In the genomic region with DNA sequence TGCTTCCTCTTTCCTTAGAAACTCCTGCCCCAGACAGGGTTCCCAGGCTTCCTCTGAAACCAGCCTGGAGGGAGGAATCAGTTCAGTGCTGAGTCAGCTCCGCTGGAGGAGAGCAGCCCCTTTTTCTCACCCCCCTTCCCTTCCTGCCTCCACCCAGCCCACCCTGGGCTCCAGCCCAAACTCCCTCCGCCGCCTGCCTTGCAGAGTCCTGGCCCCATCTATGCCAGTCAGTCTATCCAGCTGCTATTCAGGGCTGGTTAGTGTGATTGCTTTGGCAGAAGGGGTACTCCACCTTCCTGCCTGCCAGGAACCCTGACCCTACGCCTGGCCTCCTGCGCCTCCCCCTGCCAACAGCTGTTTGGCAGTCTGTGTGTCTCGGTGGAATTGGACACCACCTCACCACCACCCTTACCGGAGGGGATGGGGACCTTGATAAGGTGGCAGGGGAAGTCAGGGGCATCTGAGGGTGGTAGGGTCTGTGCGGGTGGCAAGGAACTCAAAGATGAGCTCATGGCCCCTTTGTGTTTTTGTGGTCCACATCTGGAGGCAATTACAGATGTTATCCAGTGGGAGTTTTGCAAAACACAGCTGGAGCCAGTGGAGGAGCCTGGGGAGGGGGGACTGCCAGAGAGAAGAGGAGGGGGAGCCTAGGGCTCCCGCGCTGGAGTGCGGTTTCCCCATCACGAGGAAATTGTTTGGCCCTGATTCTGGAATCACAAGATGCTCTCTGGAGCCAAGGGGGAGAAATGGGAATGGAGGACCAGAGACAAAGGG, we compare ENCODE assay signal across 9 cellular contexts. TPM values are rescaled to one million over a fixed set of nuclear protein-coding genes. Genes with fewer than 3 reads are reported as not detected.
DNase-seq lines count a peak whose midpoint lies in the region; ATAC-seq and TF ChIP-seq lines count a peak whose summit lies in the region.
"Had no signal": no experiment of that assay in that cellular context is flagged by ENCODE, and none has a peak within 500 bp of the region (broad histone marks: within the 10 kb centered on the region; RNA-seq: fewer than 3 reads in every experiment).

No MANE protein-coding gene starts in this region.

- H3K9ac ChIP-seq in NT2/D1 (ENCODE audit: insufficient read length, low read depth) (peak overlapping the region; percentile 3), fibroblast of lung (ENCODE audit: insufficient read depth, low read length) (peak overlapping the region; percentile 67), neural progenitor cell (no peak overlapping the region)

- H3K4me3 Mint-ChIP-seq in neural progenitor cell: peak overlapping the region; percentile 67
- H3K4me3 Mint-ChIP-seq in naive thymus-derived CD8-positive, alpha-beta T cell: no peak overlapping the region

- H3K36me3 ChIP-seq in BJ (ENCODE audit: control insufficient read depth, insufficient read depth, low read length) (peaks cover 27% of the 10 kb centered on the region), NT2/D1 (ENCODE audit: insufficient read depth, insufficient read length, low read length) (peaks cover 35% of the 10 kb centered on the region), fibroblast of lung (ENCODE audit: control insufficient read depth, insufficient read depth, low read length) (peaks cover 29% of the 10 kb centered on the region), neural progenitor cell (no peaks in the 10 kb centered on the region)

- peak overlapping the region; percentile 88 for H3K27ac Mint-ChIP-seq in neural progenitor cell
- H3K27ac Mint-ChIP-seq in naive thymus-derived CD8-positive, alpha-beta T cell: peak overlapping the region in 1 of 10 donors; percentile 40

- H3K36me3 Mint-ChIP-seq in neural progenitor cell: no peaks in the 10 kb centered on the region
- no peaks in the 10 kb centered on the region for H3K36me3 Mint-ChIP-seq in naive thymus-derived CD8-positive, alpha-beta T cell

- H3K4me3 ChIP-seq in BJ (ENCODE audit: low read depth, low read length) (no peak overlapping the region), NT2/D1 (ENCODE audit: insufficient read length, low read depth) (no peak overlapping the region), fibroblast of lung (replicated peaks in 1 of 4; ENCODE audit: control extremely low read depth in 1 of 4, insufficient read depth in 1 of 4, low read depth in 3 of 4, low read length in 4 of 4) (no peak overlapping the region), neural progenitor cell (no peak overlapping the region)
- H3K4me3 ChIP-seq: SJSA1 had no signal

- H4K20me1 ChIP-seq in fibroblast of lung (ENCODE audit: control insufficient read depth, extremely low read depth, insufficient read depth, low read length): no peaks in the 10 kb centered on the region
- H4K20me1 ChIP-seq in neural progenitor cell (ENCODE audit: low read depth): no peaks in the 10 kb centered on the region

- H3K9me3 ChIP-seq in NT2/D1 (ENCODE audit: insufficient read depth, low read length) (no peaks in the 10 kb centered on the region), fibroblast of lung (ENCODE audit: control insufficient read depth, insufficient read depth, low read depth, low read length) (no peaks in the 10 kb centered on the region), neural progenitor cell (ENCODE audit: low read depth) (no peaks in the 10 kb centered on the region)
- H3K9me3 ChIP-seq: SJSA1 had no signal

- peak overlapping the region; percentile 61 for H3K4me2 ChIP-seq in fibroblast of lung (ENCODE audit: extremely low read depth, insufficient read depth, low read length)
- H3K4me2 ChIP-seq in neural progenitor cell: no peak overlapping the region

- no peaks in the 10 kb centered on the region for H3K9me3 Mint-ChIP-seq in neural progenitor cell
- no peaks in the 10 kb centered on the region for H3K9me3 Mint-ChIP-seq in naive thymus-derived CD8-positive, alpha-beta T cell

- H3K27ac ChIP-seq in fibroblast of lung (ENCODE audit: insufficient read depth, low read length) (peak overlapping the region; percentile 100), neural progenitor cell (no peak overlapping the region)
- H3K27ac ChIP-seq: SJSA1 had no signal

- DNase-seq in BJ (ENCODE audit: low read depth): peak; percentile 82
- DNase-seq in NT2/D1 (ENCODE audit: low read depth, low spot score): no peak
- peak; percentile 89 to 99 for DNase-seq in fibroblast of lung (ENCODE audit: low read depth in 2 of 2)
- DNase-seq in neural progenitor cell (ENCODE audit: low spot score): peak; percentile 23
- no peak for DNase-seq in stimulated activated naive CD4-positive, alpha-beta T cell (lab: John Stamatoyannopoulos, UW)
- DNase-seq in naive thymus-derived CD8-positive, alpha-beta T cell: no peak
- no peak for DNase-seq in activated effector memory CD4-positive, alpha-beta T cell treated with anti-CD3 and anti-CD28 coated beads, Interleukin-2, amount 50 U/mL, for 16 hours

- POLR2A ChIA-PET in BJ (lab: Charles Lee): interaction anchor here (1.6 kb wide), 1 partner anchor 11 kb away, joined by 8 read pairs; no protein-coding TSS in a partner anchor
- POLR2A ChIA-PET in naive thymus-derived CD8-positive, alpha-beta T cell (lab: Charles Lee): interaction anchor here (0.6 to 5.0 kb wide), 5 partner anchors 18 to 280 kb away, joined by 3 to 30 read pairs (median 3); no protein-coding TSS in a partner anchor

- TF ChIP-seq CTCF in BJ (IDR thresholded peaks at IDR 0.05; ENCODE audit: insufficient read depth, low read depth, low read length) (no peak), fibroblast of lung (conservative IDR thresholded peaks at IDR 0.05 in 1 of 2, IDR thresholded peaks at IDR 0.05 in 1 of 2; ENCODE audit: low read depth in 1 of 2, low read length in 2 of 2) (no peak), neural progenitor cell (IDR thresholded peaks at IDR 0.05) (no peak)

- H3K79me2 ChIP-seq in fibroblast of lung (ENCODE audit: control insufficient read depth, insufficient read depth, low read length) (peaks cover 26% of the 10 kb centered on the region), neural progenitor cell (ENCODE audit: low read depth) (no peaks in the 10 kb centered on the region)

- ATAC-seq in naive thymus-derived CD8-positive, alpha-beta T cell: no peak
- no peak for ATAC-seq in GM21423 (IDR thresholded peaks at IDR 0.05; ENCODE audit: unreplicated experiment)

- H2AFZ ChIP-seq in fibroblast of lung (ENCODE audit: low read length): no peak overlapping the region
- peak overlapping the region; percentile 63 for H2AFZ ChIP-seq in neural progenitor cell (replicated peaks)

- peaks cover 3% of the 10 kb centered on the region for H3F3A ChIP-seq in neural progenitor cell (ENCODE audit: low read depth)

- peaks cover 23% of the 10 kb centered on the region for H3K4me1 Mint-ChIP-seq in neural progenitor cell
- peaks cover 4 to 8% (median 6%) of the 10 kb centered on the region in 4 donors for H3K4me1 Mint-ChIP-seq in naive thymus-derived CD8-positive, alpha-beta T cell

- H3K4me1 ChIP-seq in NT2/D1 (ENCODE audit: insufficient read depth, insufficient read length): peaks cover 13% of the 10 kb centered on the region
- peaks cover 64% of the 10 kb centered on the region for H3K4me1 ChIP-seq in fibroblast of lung (ENCODE audit: control insufficient read depth, extremely low read depth, insufficient read depth, low read length)
- H3K4me1 ChIP-seq in neural progenitor cell: peaks cover 15% of the 10 kb centered on the region

- H3K27me3 Mint-ChIP-seq in neural progenitor cell (ENCODE audit: insufficient read depth, low read depth): peaks cover 2% of the 10 kb centered on the region
- peaks cover 4 to 54% (median 18%) of the 10 kb centered on the region in 5 donors for H3K27me3 Mint-ChIP-seq in naive thymus-derived CD8-positive, alpha-beta T cell

- CTCF ChIA-PET in BJ (lab: Yijun Ruan, JAX): interaction anchor here (0.7 to 10.6 kb wide), 8 partner anchors 12 to 459 kb away, joined by 3 to 246 read pairs (median 5); a partner anchor contains a TSS

- H3K27me3 ChIP-seq in BJ (ENCODE audit: control insufficient read depth, insufficient read depth, low read length): no peaks in the 10 kb centered on the region
- H3K27me3 ChIP-seq in NT2/D1 (ENCODE audit: insufficient read depth, insufficient read length): no peaks in the 10 kb centered on the region
- no peaks in the 10 kb centered on the region for H3K27me3 ChIP-seq in fibroblast of lung (ENCODE audit: control insufficient read depth, insufficient read depth, low read length)
- no peaks in the 10 kb centered on the region for H3K27me3 ChIP-seq in neural progenitor cell
- H3K27me3 ChIP-seq: SJSA1 had no signal

RNA-seq across cellular contexts. Expression of a gene that starts 12.2 kb away (rescaled TPM):
- polyA plus RNA-seq in BJ (2011; rRNA removed): 327 and 592 TPM in 2 replicates
- 176 and 229 TPM in 2 replicates for polyA minus RNA-seq in BJ (2011; rRNA and poly(A)+ RNA removed)
- 346 and 375 TPM in 2 replicates for total RNA-seq in fibroblast of lung
- 393 and 397 TPM in 2 replicates for polyA plus RNA-seq in fibroblast of lung
- 394 and 407 TPM in 2 replicates for polyA plus RNA-seq in fibroblast of lung (2012)
- polyA minus RNA-seq in fibroblast of lung (ENCODE audit: low replicate concordance): 565 and 590 TPM in 2 replicates
- 15.1 and 25.2 TPM in 2 replicates for total RNA-seq in neural progenitor cell (ENCODE audit: low replicate concordance)
- total RNA-seq in naive thymus-derived CD8-positive, alpha-beta T cell: 1 to 10 TPM; 2.5 to 3.3 TPM
- not detected for polyA plus RNA-seq in naive thymus-derived CD8-positive, alpha-beta T cell

RNA-seq across cellular contexts. Expression of a gene that starts 18.9 kb away (rescaled TPM):
- polyA plus RNA-seq in BJ (2011; rRNA removed) (66.7 and 78.6 TPM in 2 replicates), fibroblast of lung (38.0 and 44.1 TPM in 2 replicates)
- polyA minus RNA-seq in BJ (2011; rRNA and poly(A)+ RNA removed): 14.4 and 15.7 TPM in 2 replicates
- total RNA-seq in fibroblast of lung (40.8 and 50.5 TPM in 2 replicates), neural progenitor cell (ENCODE audit: low replicate concordance) (28.1 and 71.5 TPM in 2 replicates)
- 145 and 212 TPM in 2 replicates for polyA plus RNA-seq in fibroblast of lung (2012)
- polyA minus RNA-seq in fibroblast of lung (ENCODE audit: low replicate concordance): 2.2 and 32.5 TPM in 2 replicates
- 10 to 100 TPM; 69.9 to 75.3 TPM for total RNA-seq in naive thymus-derived CD8-positive, alpha-beta T cell
- polyA plus RNA-seq in naive thymus-derived CD8-positive, alpha-beta T cell: 100 to 1,000 TPM; 120 to 155 (median 148) TPM

RNA-seq across cellular contexts. Expression of a gene that starts 23.0 kb away (rescaled TPM):
- polyA plus RNA-seq in BJ (2011; rRNA removed) (124 and 308 TPM in 2 replicates), fibroblast of lung (100 and 130 TPM in 2 replicates)
- 190 and 213 TPM in 2 replicates for polyA minus RNA-seq in BJ (2011; rRNA and poly(A)+ RNA removed)
- total RNA-seq in fibroblast of lung (71.9 and 95.5 TPM in 2 replicates), neural progenitor cell (ENCODE audit: low replicate concordance) (0.92 and 4.2 TPM in 2 replicates)
- 143 and 172 TPM in 2 replicates for polyA plus RNA-seq in fibroblast of lung (2012)
- polyA minus RNA-seq in fibroblast of lung (ENCODE audit: low replicate concordance): 703 and 794 TPM in 2 replicates
- total RNA-seq in naive thymus-derived CD8-positive, alpha-beta T cell: 10 to 100 TPM; 70.5 to 72.6 TPM
- 10 to 100 TPM; 49.4 to 67.5 (median 52.2) TPM for polyA plus RNA-seq in naive thymus-derived CD8-positive, alpha-beta T cell

RNA-seq across cellular contexts. Expression of a gene that starts 33.3 kb away (rescaled TPM):
- 7.5 and 9.4 TPM in 2 replicates for polyA plus RNA-seq in BJ (2011; rRNA removed)
- 5.3 and 8.2 TPM in 2 replicates for polyA minus RNA-seq in BJ (2011; rRNA and poly(A)+ RNA removed)
- total RNA-seq in fibroblast of lung: 5.1 and 6.3 TPM in 2 replicates
- polyA plus RNA-seq in fibroblast of lung: 7.1 and 9.5 TPM in 2 replicates
- polyA plus RNA-seq in fibroblast of lung (2012): 3.0 and 4.1 TPM in 2 replicates
- 13.6 and 26.7 TPM in 2 replicates for polyA minus RNA-seq in fibroblast of lung (ENCODE audit: low replicate concordance)
- 2.8 and 5.6 TPM in 2 replicates for total RNA-seq in neural progenitor cell (ENCODE audit: low replicate concordance)
- 1 to 10 TPM; 2.6 to 3.5 TPM for total RNA-seq in naive thymus-derived CD8-positive, alpha-beta T cell
- under 1 TPM; 0.13 to 0.46 (median 0.26) TPM for polyA plus RNA-seq in naive thymus-derived CD8-positive, alpha-beta T cell

RNA-seq across cellular contexts. Expression of a gene that starts 34.4 kb away (rescaled TPM):
- 0.05 and 0.10 TPM in 2 replicates for polyA plus RNA-seq in BJ (2011; rRNA removed)
- polyA minus RNA-seq in BJ (2011; rRNA and poly(A)+ RNA removed): 0.10 and 0.43 TPM in 2 replicates
- total RNA-seq in fibroblast of lung: 0.17 and 0.26 TPM in 2 replicates
- polyA plus RNA-seq in fibroblast of lung: 0.02 and 0.06 TPM in 2 replicates
- 0.10 and 0.15 TPM in 2 replicates for polyA plus RNA-seq in fibroblast of lung (2012)
- polyA minus RNA-seq in fibroblast of lung (ENCODE audit: low replicate concordance): not detected in 2 replicates
- 1.7 and 3.3 TPM in 2 replicates for total RNA-seq in neural progenitor cell (ENCODE audit: low replicate concordance)
- 1 to 10 TPM; 4.8 to 5.7 TPM for total RNA-seq in naive thymus-derived CD8-positive, alpha-beta T cell
- under 1 TPM; 0.15 to 0.72 (median 0.29) TPM for polyA plus RNA-seq in naive thymus-derived CD8-positive, alpha-beta T cell

Comparison
In these comparisons a context has a peak if more than half of its experiments do, and no peak if none do; other contexts are left out.
1. DNase-seq: peak in BJ (single experiment), fibroblast of lung (2 of 2) and neural progenitor cell (single experiment); none in NT2/D1 (single experiment), stimulated activated naive CD4-positive, alpha-beta T cell (0 of 6), naive thymus-derived CD8-positive, alpha-beta T cell (0 of 10) and activated effector memory CD4-positive, alpha-beta T cell treated with anti-CD3 and anti-CD28 coated beads, Interleukin-2, amount 50 U/mL, for 16 hours (single experiment).
2. RNA of a gene that starts 12.2 kb away (total RNA-seq): 346 to 375 TPM in fibroblast of lung; 15.1 to 25.2 TPM in neural progenitor cell and 2.5 to 3.3 TPM in naive thymus-derived CD8-positive, alpha-beta T cell; every median in the first group is over 10 times any median in the second.
3. RNA of a gene that starts 23.0 kb away (total RNA-seq): 71.9 to 95.5 TPM in fibroblast of lung and 70.5 to 72.6 TPM in naive thymus-derived CD8-positive, alpha-beta T cell; 0.92 to 4.2 TPM in neural progenitor cell; every median in the first group is over 10 times any median in the second.